16 cellular contexts compared by ENCODE assay signal in the genomic region with DNA sequence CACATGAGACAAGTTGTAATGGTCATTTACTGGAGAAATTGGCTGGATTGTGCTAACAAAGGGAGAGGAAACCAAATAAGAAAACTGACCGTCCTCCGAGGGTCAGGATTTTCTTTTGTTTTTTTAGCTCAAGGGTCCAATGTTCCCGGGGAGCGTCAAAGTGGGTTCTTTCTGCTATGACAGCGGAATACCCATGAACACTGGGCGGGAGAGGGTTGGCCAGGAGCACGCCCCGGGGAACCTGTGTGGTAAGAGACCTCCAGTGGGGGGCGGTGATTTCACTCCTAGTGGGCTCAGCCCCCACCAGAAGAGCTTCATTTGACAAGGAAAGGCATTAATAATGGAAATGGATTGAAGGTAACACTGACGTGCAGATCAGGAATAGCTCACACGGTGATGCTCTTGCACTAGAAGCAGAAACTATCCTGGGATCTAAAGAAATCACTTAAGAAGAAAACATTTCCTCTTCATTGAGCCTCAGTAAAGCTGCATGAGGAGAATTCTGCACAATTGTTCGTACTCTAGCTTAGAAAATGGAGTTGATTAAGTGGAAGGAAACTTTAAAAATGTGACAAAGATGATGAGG.
DNase-seq lines count a peak whose midpoint lies in the region; ATAC-seq and TF ChIP-seq lines count a peak whose summit lies in the region.
"Had no signal": no experiment of that assay in that cellular context is flagged by ENCODE, and none has a peak within 500 bp of the region (broad histone marks: within the 10 kb centered on the region; RNA-seq: fewer than 3 reads in every experiment).

No MANE protein-coding gene starts in this region.

- H3K4me1 ChIP-seq in OCI-LY7 (ENCODE audit: insufficient read depth, low read length, poor library complexity, severe bottlenecking), result peaks cover 23% of the 10 kb centered on the region
- peaks cover 46% of the 10 kb centered on the region for H3K4me1 ChIP-seq in smooth muscle cell (ENCODE audit: low read depth)
- H3K4me1 ChIP-seq: colonic mucosa, prostate gland had no signal

- H3K79me2 ChIP-seq in OCI-LY7 (ENCODE audit: insufficient read depth, low read depth, low read length), result no peaks in the 10 kb centered on the region
- no peaks in the 10 kb centered on the region for H3K79me2 ChIP-seq in smooth muscle cell (ENCODE audit: low read depth)

- POLR2A ChIA-PET in OCI-LY7 (lab: Charles Lee), result interaction anchor here (0.7 to 1.5 kb wide), 3 partner anchors 7 to 17 kb away, joined by 3 to 6 read pairs (median 3); no protein-coding TSS in a partner anchor

- no peaks in the 10 kb centered on the region for H3K27me3 ChIP-seq in smooth muscle cell (ENCODE audit: low read depth)
- H3K27me3 ChIP-seq: colonic mucosa had no signal

- no peak overlapping the region for H3K4me2 ChIP-seq in OCI-LY7 (ENCODE audit: low read length)
- H3K4me2 ChIP-seq in smooth muscle cell, result peak overlapping the region; percentile 27

- H3K36me3 ChIP-seq in OCI-LY7 (ENCODE audit: insufficient read depth, low read length) (no peaks in the 10 kb centered on the region), smooth muscle cell (ENCODE audit: low read depth) (no peaks in the 10 kb centered on the region)
- H3K36me3 ChIP-seq: colonic mucosa, prostate gland had no signal

- DNase-seq in OCI-LY7 (ENCODE audit: low spot score) (no peak), cardiac fibroblast (ENCODE audit: low read depth in 2 of 2) (peak; percentile 12 to 14), left colon (no peak), smooth muscle cell (lab: John Stamatoyannopoulos, UW; ENCODE audit: unreplicated experiment) (no peak)
- no peak for DNase-seq in stimulated activated CD4-positive, alpha-beta T cell treated with anti-CD3 and anti-CD28 coated beads, Interleukin-1b, Interleukin-23, amount 100 ng/mL, for 48 hours
- DNase-seq: activated CD8-positive, alpha-beta T cell treated with anti-CD3 and anti-CD28 coated beads for 36 hours; activated naive CD8-positive, alpha-beta T cell treated with anti-CD3 and anti-CD28 coated beads, Interleukin-2, amount 50 U/mL, for 24 hours; activated T-cell treated with anti-CD3 and anti-CD28 coated beads, Interleukin-2, amount 50 U/mL, for 72 hours; colonic mucosa; GOT3; NCI-H2029; NCI-H524 treated with DMSO at 0.1 percent for 48 hours; SW 1271 had no signal

- H4K20me1 ChIP-seq in OCI-LY7 (ENCODE audit: insufficient read depth, low read length) (no peaks in the 10 kb centered on the region), smooth muscle cell (ENCODE audit: low read depth) (no peaks in the 10 kb centered on the region)

- H2AFZ ChIP-seq in OCI-LY7 (ENCODE audit: low read length) (no peak overlapping the region), smooth muscle cell (ENCODE audit: low read depth) (no peak overlapping the region)

- CTCF ChIA-PET in OCI-LY7 (lab: Charles Lee; ENCODE audit: unreplicated experiment), result no interaction called here

- no peaks in the 10 kb centered on the region for H3K9me2 ChIP-seq in OCI-LY7 (ENCODE audit: insufficient read depth, low read length)

- H3K9me3 ChIP-seq in OCI-LY7 (ENCODE audit: low read length) (no peaks in the 10 kb centered on the region), smooth muscle cell (replicated peaks; ENCODE audit: low read depth) (no peaks in the 10 kb centered on the region)
- H3K9me3 ChIP-seq: colonic mucosa, prostate gland had no signal

- H3K27ac ChIP-seq in OCI-LY7 (ENCODE audit: low read depth, low read length, poor library complexity, severe bottlenecking) (no peak overlapping the region), smooth muscle cell (ENCODE audit: low read depth) (peak overlapping the region; percentile 23)
- H3K27ac ChIP-seq: colonic mucosa, prostate gland had no signal

- TF ChIP-seq CTCF in OCI-LY7 (conservative IDR thresholded peaks at IDR 0.05; ENCODE audit: low read length), result 0 out of 2 replicates have a peak, but pooled peaks have one; percentile 33
- TF ChIP-seq CTCF in cardiac fibroblast (IDR thresholded peaks at IDR 0.05; ENCODE audit: low read depth, low read length), result no peak
- peak; percentile 11 for TF ChIP-seq CTCF in smooth muscle cell (IDR thresholded peaks at IDR 0.05; ENCODE audit: borderline replicate concordance, insufficient read depth, poor library complexity, severe bottlenecking)

- intact Hi-C loops in OCI-LY7 (cut with micrococcal nuclease; ENCODE audit: unreplicated experiment), result no loop called here
- intact Hi-C loops in left colon (cut with DNase I, micrococcal nuclease), result no loop called here

- ATAC-seq in left colon (peak; percentile 37), GM21786 (IDR thresholded peaks at IDR 0.05; ENCODE audit: unreplicated experiment) (no peak), HG03442 (IDR thresholded peaks at IDR 0.05; ENCODE audit: unreplicated experiment) (no peak)
- ATAC-seq: activated CD8-positive, alpha-beta T cell treated with anti-CD3 and anti-CD28 coated beads for 36 hours; activated naive CD8-positive, alpha-beta T cell treated with anti-CD3 and anti-CD28 coated beads, Interleukin-2, amount 50 U/mL, for 24 hours; activated T-cell treated with anti-CD3 and anti-CD28 coated beads, Interleukin-2, amount 50 U/mL, for 72 hours had no signal

- H3K9ac ChIP-seq in smooth muscle cell (ENCODE audit: low read depth), result no peak overlapping the region

- WGBS in smooth muscle cell (ENCODE audit: low lambda C conversion rate), result 82% methylated on average over 12 of the region's 12 CpGs

- H3F3A ChIP-seq in smooth muscle cell (ENCODE audit: low read depth), result no peaks in the 10 kb centered on the region

- BruUV-seq in OCI-LY7 (replicated peaks; lab: Mats Ljungman, UMichigan), result no TSS peak

- H3K4me3 ChIP-seq in OCI-LY7 (ENCODE audit: low read depth, low read length, poor library complexity, severe bottlenecking) (no peak overlapping the region), cardiac fibroblast (replicated peaks in 1 of 2; ENCODE audit: low read depth in 2 of 2, low read length in 2 of 2) (no peak overlapping the region), smooth muscle cell (no peak overlapping the region)
- H3K4me3 ChIP-seq: colonic mucosa, prostate gland had no signal

Comparison
In these comparisons a context has a peak if more than half of its experiments do, and no peak if none do; other contexts are left out.
1. DNase-seq: peak in cardiac fibroblast (2 of 2); none in OCI-LY7 (single experiment), left colon (0 of 2), smooth muscle cell (single experiment) and stimulated activated CD4-positive, alpha-beta T cell treated with anti-CD3 and anti-CD28 coated beads, Interleukin-1b, Interleukin-23, amount 100 ng/mL, for 48 hours (single experiment).